ENCODE assay signal across 8 cellular contexts in genomic region chrX:1657367-1658082, GRCh38. TPM values are rescaled to one million over a fixed set of nuclear protein-coding genes. Genes with fewer than 3 reads are reported as not detected.
DNase-seq lines count a peak whose midpoint lies in the region; ATAC-seq and TF ChIP-seq lines count a peak whose summit lies in the region.

No MANE protein-coding gene starts in this region.

- H3K4me1 Mint-ChIP-seq in CD4-positive, alpha-beta memory T cell, result peaks cover 26 to 48% (median 35%) of the 10 kb centered on the region in 4 donors

- H3K27me3 Mint-ChIP-seq in CD4-positive, alpha-beta memory T cell, result no peaks in the 10 kb centered on the region

- peak overlapping the region; percentile 82 for H3K27ac ChIP-seq in CD4-positive, alpha-beta memory T cell (ENCODE audit: low read depth, low read length)
- peak overlapping the region; percentile 3 for H3K27ac ChIP-seq in RWPE2 (ENCODE audit: poor library complexity, severe bottlenecking)

- H3K4me3 Mint-ChIP-seq in CD4-positive, alpha-beta memory T cell, result peak overlapping the region; percentile 93 to 98 (median 94)

- no peaks in the 10 kb centered on the region for H3K27me3 ChIP-seq in CD4-positive, alpha-beta memory T cell (ENCODE audit: insufficient read depth, low read length)
- no peaks in the 10 kb centered on the region for H3K27me3 ChIP-seq in RWPE2 (ENCODE audit: insufficient read depth, poor library complexity, severe bottlenecking)

- peak overlapping the region; percentile 77 to 89 for H3K4me3 ChIP-seq in CD4-positive, alpha-beta memory T cell (ENCODE audit: low read length in 2 of 2)
- H3K4me3 ChIP-seq in RWPE2 (ENCODE audit: severe bottlenecking), result no peak overlapping the region

- H3K36me3 ChIP-seq in CD4-positive, alpha-beta memory T cell (ENCODE audit: insufficient read depth, low read length), result peaks cover 8% of the 10 kb centered on the region
- no peaks in the 10 kb centered on the region for H3K36me3 ChIP-seq in RWPE2 (ENCODE audit: low read depth)

- peak; percentile 43 for TF ChIP-seq CTCF in RWPE2 (IDR thresholded peaks at IDR 0.05; ENCODE audit: poor library complexity, severe bottlenecking)

- CTCF ChIA-PET in CD4-positive, alpha-beta memory T cell (lab: Charles Lee; ENCODE audit: partially characterized antibody), result no interaction called here

- H3K9me3 ChIP-seq in CD4-positive, alpha-beta memory T cell (ENCODE audit: control insufficient read depth in 1 of 2, low read length in 2 of 2), result no peaks in the 10 kb centered on the region
- H3K9me3 ChIP-seq in RWPE2 (ENCODE audit: severe bottlenecking), result no peaks in the 10 kb centered on the region

- ATAC-seq in GM19043 (IDR thresholded peaks at IDR 0.05; ENCODE audit: low read depth, unreplicated experiment) (peak; percentile 81), HG03354 (IDR thresholded peaks at IDR 0.05; ENCODE audit: poor library complexity, severe bottlenecking, unreplicated experiment) (peak; percentile 33), RWPE2 (ENCODE audit: low read depth) (peak; percentile 83), left lobe of liver (peak; percentile 41)

- peak; percentile 46 to 86 (median 64) for DNase-seq in CD4-positive, alpha-beta memory T cell
- DNase-seq in RWPE2 (ENCODE audit: low spot score) (no peak), left lobe of liver (ENCODE audit: low spot score) (no peak), NCI-H526 treated with DMSO at 0.1 percent for 48 hours (lab: John Stamatoyannopoulos, UW) (no peak)
- peak; percentile 37 for DNase-seq in activated gamma-delta T cell treated with anti-CD3 and anti-CD28 coated beads, Interleukin-2, amount 50 U/mL, for 16 hours (ENCODE audit: low read depth)
- DNase-seq in stimulated activated CD8-positive, alpha-beta memory T cell treated with anti-CD3 and anti-CD28 coated beads, Interleukin-7, amount 100 ng/mL, for 4 hours (ENCODE audit: low read depth in 2 of 2), result peak; percentile 36 to 50

- intact Hi-C loops in CD4-positive, alpha-beta memory T cell (cut with micrococcal nuclease), result no loop called here

- POLR2A ChIA-PET in CD4-positive, alpha-beta memory T cell (lab: Charles Lee; ENCODE audit: partially characterized antibody), result no interaction called here

- H3K27ac Mint-ChIP-seq in CD4-positive, alpha-beta memory T cell, result peak overlapping the region; percentile 86 to 99 (median 96)

- H3K36me3 Mint-ChIP-seq in CD4-positive, alpha-beta memory T cell, result peaks cover 5 to 19% of the 10 kb centered on the region in 2 donors

- peaks cover 42% of the 10 kb centered on the region for H3K4me1 ChIP-seq in CD4-positive, alpha-beta memory T cell (ENCODE audit: insufficient read depth, low read length)
- H3K4me1 ChIP-seq in RWPE2 (ENCODE audit: insufficient read depth, poor library complexity, severe bottlenecking), result peaks cover 6% of the 10 kb centered on the region

- no peaks in the 10 kb centered on the region for H3K9me3 Mint-ChIP-seq in CD4-positive, alpha-beta memory T cell

RNA-seq across cellular contexts. Expression of gene ASMT, which starts 42.7 kb away (rescaled TPM):
- total RNA-seq in CD4-positive, alpha-beta memory T cell, result not detected
- 1 to 10 TPM in 1 of 2 donors, under 1 TPM in 1; 0.35 to 1.0 TPM for polyA plus RNA-seq in CD4-positive, alpha-beta memory T cell
- not detected for total RNA-seq in left lobe of liver

Comparison
In these comparisons a context has a peak if more than half of its experiments do, and no peak if none do; other contexts are left out.
1. DNase-seq: peak in CD4-positive, alpha-beta memory T cell (5 of 5), activated gamma-delta T cell treated with anti-CD3 and anti-CD28 coated beads, Interleukin-2, amount 50 U/mL, for 16 hours (single experiment) and stimulated activated CD8-positive, alpha-beta memory T cell treated with anti-CD3 and anti-CD28 coated beads, Interleukin-7, amount 100 ng/mL, for 4 hours (2 of 2); none in RWPE2 (single experiment), left lobe of liver (single experiment) and NCI-H526 treated with DMSO at 0.1 percent for 48 hours (single experiment).
2. ATAC-seq: peak in every context shown above with its lines; median percentile 83 in RWPE2; 81 in GM19043; 41 in left lobe of liver; 33 in HG03354.